In genomic region chr18:837922-838321, GRCh38 we compare ENCODE assay signal across 30 cellular contexts.
"Had no signal": no experiment of that assay in that cellular context is flagged by ENCODE, and none has a peak within 500 bp of the region (broad histone marks: within the 10 kb centered on the region; RNA-seq: fewer than 3 reads in every experiment).

No MANE protein-coding gene starts in this region.

- H3K4me3 ChIP-seq: adrenal gland, ascending aorta, breast epithelium, esophagus muscularis mucosa, gastroesophageal sphincter, hepatocyte, testis, transverse colon had no signal

- H3K4me3 Mint-ChIP-seq: activated CD4-positive, alpha-beta memory T cell treated with anti-CD3 and anti-CD28 coated beads, Interleukin-2, amount 10 ng/mL, durations not matched to agents 7 days and 5 days; activated CD4-positive, alpha-beta T cell treated with anti-CD3 and anti-CD28 coated beads, Interleukin-2, amount 10 ng/mL, durations not matched to agents 7 days and 5 days; activated T-cell treated with anti-CD3 and anti-CD28 coated beads, Interleukin-2, amount 50 U/mL, for 24 hours; endodermal cell; naive thymus-derived CD8-positive, alpha-beta T cell; neural crest cell; T-helper 17 cell had no signal

- H3K27ac Mint-ChIP-seq: activated CD4-positive, alpha-beta memory T cell treated with anti-CD3 and anti-CD28 coated beads, Interleukin-2, amount 10 ng/mL, durations not matched to agents 7 days and 5 days; activated CD4-positive, alpha-beta T cell treated with anti-CD3 and anti-CD28 coated beads, Interleukin-2, amount 10 ng/mL, durations not matched to agents 7 days and 5 days; activated T-cell treated with anti-CD3 and anti-CD28 coated beads, Interleukin-2, amount 50 U/mL, for 24 hours; endodermal cell; T-helper 17 cell had no signal

- ATAC-seq: gastroesophageal sphincter; left cardiac atrium; naive thymus-derived CD8-positive, alpha-beta T cell; stimulated activated naive CD8-positive, alpha-beta T cell treated with anti-CD3 and anti-CD28 coated beads, Interleukin-15, Interleukin-2, amounts not matched to agents 100 U/mL and 50 U/mL, for 24 hours; T-helper 17 cell had no signal

- H3K27me3 ChIP-seq: adrenal gland, ascending aorta, breast epithelium, hepatocyte, testis, transverse colon had no signal

- H3K36me3 Mint-ChIP-seq: naive thymus-derived CD8-positive, alpha-beta T cell had no signal

- H3K9me3 Mint-ChIP-seq: activated CD4-positive, alpha-beta memory T cell treated with anti-CD3 and anti-CD28 coated beads, Interleukin-2, amount 10 ng/mL, durations not matched to agents 7 days and 5 days; activated CD4-positive, alpha-beta T cell treated with anti-CD3 and anti-CD28 coated beads, Interleukin-2, amount 10 ng/mL, durations not matched to agents 7 days and 5 days; activated T-cell treated with anti-CD3 and anti-CD28 coated beads, Interleukin-2, amount 50 U/mL, for 24 hours; endodermal cell; naive thymus-derived CD8-positive, alpha-beta T cell; neural crest cell had no signal

- H3K9me3 ChIP-seq: adrenal gland, ascending aorta, breast epithelium, esophagus muscularis mucosa, gastroesophageal sphincter, SK-N-SH, testis, transverse colon had no signal

- H3K4me1 ChIP-seq: breast epithelium had no signal

- H3K36me3 ChIP-seq: adrenal gland, ascending aorta, breast epithelium, esophagus muscularis mucosa, gastroesophageal sphincter, transverse colon had no signal

- DNase-seq: activated CD4-positive, alpha-beta memory T cell treated with anti-CD3 and anti-CD28 coated beads, Interleukin-2, amount 10 ng/mL, durations not matched to agents 7 days and 5 days; activated CD4-positive, alpha-beta T cell treated with anti-CD3 and anti-CD28 coated beads, Interleukin-2, amount 10 ng/mL, durations not matched to agents 7 days and 5 days; activated CD4-positive, CD25-positive, alpha-beta regulatory T cell treated with anti-CD3 and anti-CD28 coated beads, Interleukin-2, amount 50 U/mL, for 72 hours; activated gamma-delta T cell; activated naive CD4-positive, alpha-beta T cell treated with anti-CD3 and anti-CD28 coated beads, Interleukin-2, amount 50 U/mL, for 16 hours; activated T-cell treated with anti-CD3 and anti-CD28 coated beads, Interleukin-2, amount 50 U/mL, for 24 hours; central memory CD4-positive, alpha-beta T cell; endodermal cell; left cardiac atrium; mammary epithelial cell; midbrain; naive thymus-derived CD8-positive, alpha-beta T cell; nucleus accumbens; posterior cingulate gyrus; right cardiac atrium; SK-N-SH; stimulated activated CD4-positive, alpha-beta T cell treated with anti-CD3 and anti-CD28 coated beads, Interleukin-12 subunit alpha, Interleukin-12 subunit beta, amount 100 ng/mL, for 4 hours; stimulated activated CD4-positive, alpha-beta T cell treated with anti-CD3 and anti-CD28 coated beads, Interleukin-4, amount 100 ng/mL, for 1 hour; stimulated activated naive CD8-positive, alpha-beta T cell treated with anti-CD3 and anti-CD28 coated beads, Interleukin-15, Interleukin-2, amounts not matched to agents 100 U/mL and 50 U/mL, for 24 hours; T-helper 17 cell; T1000; testis; transverse colon had no signal

- H3K27ac ChIP-seq: adrenal gland, ascending aorta, breast epithelium, esophagus muscularis mucosa, gastroesophageal sphincter, hepatocyte, testis, transverse colon had no signal

- H3K4me1 Mint-ChIP-seq: endodermal cell had no signal
